Comparison of ENCODE assay signal across 15 cellular contexts in genomic region chr3:128397484-128397883, GRCh38.
DNase-seq lines count a peak whose midpoint lies in the region; ATAC-seq and TF ChIP-seq lines count a peak whose summit lies in the region.
"Had no signal": no experiment of that assay in that cellular context is flagged by ENCODE, and none has a peak within 500 bp of the region (broad histone marks: within the 10 kb centered on the region; RNA-seq: fewer than 3 reads in every experiment).

No MANE protein-coding gene starts in this region.

- H3K4me3 Mint-ChIP-seq in endodermal cell, result no peak overlapping the region
- H3K4me3 Mint-ChIP-seq in naive thymus-derived CD4-positive, alpha-beta T cell, result no peak overlapping the region
- H3K4me3 Mint-ChIP-seq: CD4-positive, CD25-positive, alpha-beta regulatory T cell; CD8-positive, alpha-beta memory T cell; GM23338 had no signal

- ATAC-seq in naive thymus-derived CD4-positive, alpha-beta T cell, result no peak
- ATAC-seq in activated CD4-positive, CD25-positive, alpha-beta regulatory T cell treated with anti-CD3 and anti-CD28 coated beads, Interleukin-2, amount 50 U/mL, for 24 hours, result no peak
- ATAC-seq: HCT116 had no signal

- 92 to 94% methylated on average over 2 to 5 of the region's 5 CpGs for WGBS in endodermal cell (ENCODE audit: insufficient coverage in 1 of 2, insufficient read length in 1 of 2), 2 experiments

- no peak overlapping the region for H3K27ac Mint-ChIP-seq in endodermal cell
- H3K27ac Mint-ChIP-seq in naive thymus-derived CD4-positive, alpha-beta T cell, result no peak overlapping the region
- H3K27ac Mint-ChIP-seq: GM23338 had no signal

- H3K27me3 Mint-ChIP-seq in endodermal cell (ENCODE audit: insufficient read depth), result no peaks in the 10 kb centered on the region
- H3K27me3 Mint-ChIP-seq in naive thymus-derived CD4-positive, alpha-beta T cell, result no peaks in the 10 kb centered on the region
- H3K27me3 Mint-ChIP-seq: CD4-positive, CD25-positive, alpha-beta regulatory T cell; CD8-positive, alpha-beta memory T cell had no signal

- H3K4me3 ChIP-seq in endodermal cell (ENCODE audit: low read length), result no peak overlapping the region
- no peak overlapping the region for H3K4me3 ChIP-seq in naive thymus-derived CD4-positive, alpha-beta T cell (ENCODE audit: low read length)
- H3K4me3 ChIP-seq: GM23338 had no signal

- intact Hi-C loops in naive thymus-derived CD4-positive, alpha-beta T cell (cut with micrococcal nuclease), result no loop called here

- H3K27ac ChIP-seq in endodermal cell (ENCODE audit: low read depth, low read length), result peak overlapping the region; percentile 63
- no peak overlapping the region for H3K27ac ChIP-seq in naive thymus-derived CD4-positive, alpha-beta T cell (ENCODE audit: low read depth, low read length)

- no peaks in the 10 kb centered on the region for H3K9me3 Mint-ChIP-seq in endodermal cell
- H3K9me3 Mint-ChIP-seq in naive thymus-derived CD4-positive, alpha-beta T cell, result no peaks in the 10 kb centered on the region
- H3K9me3 Mint-ChIP-seq: CD4-positive, CD25-positive, alpha-beta regulatory T cell; CD8-positive, alpha-beta memory T cell; GM23338 had no signal

- TF ChIP-seq CTCF in endodermal cell (conservative IDR thresholded peaks at IDR 0.05), result no peak

- H3K9ac ChIP-seq in endodermal cell (ENCODE audit: extremely low read depth, low read length, poor library complexity, severe bottlenecking), result no peak overlapping the region

- CTCF ChIA-PET in naive thymus-derived CD4-positive, alpha-beta T cell (lab: Charles Lee), result no interaction called here

- no peaks in the 10 kb centered on the region for H3K36me3 ChIP-seq in endodermal cell (ENCODE audit: control insufficient read depth, insufficient read depth, low read length)
- H3K36me3 ChIP-seq in naive thymus-derived CD4-positive, alpha-beta T cell (ENCODE audit: control insufficient read depth in 2 of 3, insufficient read depth in 3 of 3, low read length in 3 of 3), result no peaks in the 10 kb centered on the region

- peaks cover 37% of the 10 kb centered on the region for H3K4me1 Mint-ChIP-seq in endodermal cell
- peaks cover 0 to 7% (median 0%) of the 10 kb centered on the region in 7 donors for H3K4me1 Mint-ChIP-seq in naive thymus-derived CD4-positive, alpha-beta T cell
- H3K4me1 Mint-ChIP-seq: CD4-positive, CD25-positive, alpha-beta regulatory T cell; CD8-positive, alpha-beta memory T cell had no signal

- POLR2A ChIA-PET in naive thymus-derived CD4-positive, alpha-beta T cell (lab: Charles Lee), result no interaction called here

- peaks cover 24% of the 10 kb centered on the region for H3K4me1 ChIP-seq in endodermal cell (ENCODE audit: control insufficient read depth, insufficient read depth, low read length)
- H3K4me1 ChIP-seq in naive thymus-derived CD4-positive, alpha-beta T cell (ENCODE audit: control insufficient read depth in 2 of 2, insufficient read depth in 2 of 2, low read length in 2 of 2), result no peaks in the 10 kb centered on the region

- no peaks in the 10 kb centered on the region for H3K27me3 ChIP-seq in endodermal cell (ENCODE audit: control insufficient read depth, insufficient read depth, low read length, poor library complexity, severe bottlenecking)
- H3K27me3 ChIP-seq in naive thymus-derived CD4-positive, alpha-beta T cell (ENCODE audit: control insufficient read depth in 2 of 2, insufficient read depth in 2 of 2, low read length in 2 of 2), result no peaks in the 10 kb centered on the region
- H3K27me3 ChIP-seq: BE2C had no signal

- DNase-seq in NCI-H524 treated with DMSO at 0.1 percent for 48 hours (lab: John Stamatoyannopoulos, UW), result peak; percentile 61
- peak; percentile 22 for DNase-seq in SK-N-DZ (ENCODE audit: low spot score)
- no peak for DNase-seq in endodermal cell
- no peak for DNase-seq in activated gamma-delta T cell (lab: John Stamatoyannopoulos, UW)
- DNase-seq in naive thymus-derived CD4-positive, alpha-beta T cell, result no peak
- DNase-seq: ACHN; BE2C; CD4-positive, CD25-positive, alpha-beta regulatory T cell; CD8-positive, alpha-beta memory T cell; COR-L47; H7; IMR-90 had no signal

- H3K9me3 ChIP-seq in endodermal cell (ENCODE audit: control insufficient read depth, low read length), result no peaks in the 10 kb centered on the region
- H3K9me3 ChIP-seq in naive thymus-derived CD4-positive, alpha-beta T cell (ENCODE audit: control insufficient read depth in 2 of 3, low read length in 3 of 3), result no peaks in the 10 kb centered on the region
- H3K9me3 ChIP-seq: BE2C had no signal

- H3K36me3 Mint-ChIP-seq in endodermal cell (ENCODE audit: low read depth), result no peaks in the 10 kb centered on the region
- no peaks in the 10 kb centered on the region for H3K36me3 Mint-ChIP-seq in naive thymus-derived CD4-positive, alpha-beta T cell
- H3K36me3 Mint-ChIP-seq: CD4-positive, CD25-positive, alpha-beta regulatory T cell had no signal

Comparison
In these comparisons a context has a peak if more than half of its experiments do, and no peak if none do; other contexts are left out.
1. DNase-seq: peak in NCI-H524 treated with DMSO at 0.1 percent for 48 hours (single experiment) and SK-N-DZ (single experiment); none in endodermal cell (single experiment), activated gamma-delta T cell (single experiment) and naive thymus-derived CD4-positive, alpha-beta T cell (0 of 9).